ENCODE assay signal across 8 cellular contexts in the genomic region with DNA sequence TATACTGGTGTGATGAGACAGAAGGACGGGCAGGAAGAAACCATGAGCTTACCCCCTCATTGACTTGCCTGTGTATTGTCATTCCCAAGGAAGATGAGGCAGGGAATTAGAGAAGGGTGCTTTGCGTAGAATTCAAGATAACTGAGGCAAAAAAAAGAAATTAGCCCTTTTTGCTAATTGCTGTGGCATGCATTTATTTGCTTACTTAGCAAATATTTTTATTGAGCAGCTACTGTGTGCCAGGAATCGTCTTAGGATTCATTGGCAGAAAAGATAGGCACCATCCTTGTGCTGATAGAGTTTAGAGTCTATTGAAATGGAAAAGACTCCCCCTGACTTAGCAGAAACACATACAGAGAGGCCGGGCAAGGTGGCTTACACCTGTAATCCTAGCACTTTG.
"Had no signal": no experiment of that assay in that cellular context is flagged by ENCODE, and none has a peak within 500 bp of the region (broad histone marks: within the 10 kb centered on the region; RNA-seq: fewer than 3 reads in every experiment).

No MANE protein-coding gene starts in this region.

- H3K4me3 ChIP-seq: GM23248, HAP-1 had no signal

- H3K4me1 ChIP-seq: HAP-1 had no signal

- H2AFZ ChIP-seq: GM23248 had no signal

- DNase-seq: GM23248, GOT3, H7, HFFc6, KG1 had no signal

- H3K9me3 ChIP-seq: HAP-1 had no signal

- H3K9ac ChIP-seq: GM23248 had no signal

- H3K27ac ChIP-seq: GM23248, HL-60 had no signal

- H3K36me3 ChIP-seq: HAP-1 had no signal

- ATAC-seq: HCT116 had no signal
